Comparison of ENCODE assay signal across 16 cellular contexts in genomic region chr7:66735154-66735553, GRCh38. TPM values are rescaled to one million over a fixed set of nuclear protein-coding genes. Genes with fewer than 3 reads are reported as not detected.
A peak's percentile ranks its signal among the peaks of the same experiment; 100 is the strongest.
DNase-seq lines count a peak whose midpoint lies in the region; ATAC-seq and TF ChIP-seq lines count a peak whose summit lies in the region.
"Had no signal": no experiment of that assay in that cellular context is flagged by ENCODE, and none has a peak within 500 bp of the region (broad histone marks: within the 10 kb centered on the region; RNA-seq: fewer than 3 reads in every experiment).

No MANE protein-coding gene starts in this region.

- H4K8ac ChIP-seq in neuronal stem cell (ENCODE audit: low read depth, low read length): no peak overlapping the region

- H3K36me3 ChIP-seq in mucosa of descending colon (ENCODE audit: low read depth) (no peaks in the 10 kb centered on the region), brain microvascular endothelial cell (replicated peaks) (peaks cover 2% of the 10 kb centered on the region), neuronal stem cell (replicated peaks in 1 of 2; ENCODE audit: control insufficient read depth in 2 of 2, insufficient read depth in 2 of 2, low read length in 2 of 2) (peaks cover 6 to 15% of the 10 kb centered on the region in 2 donors)

- no peak overlapping the region for H2BK15ac ChIP-seq in neuronal stem cell (ENCODE audit: low read length)

- H2BK5ac ChIP-seq in neuronal stem cell (ENCODE audit: low read length): no peak overlapping the region

- intact Hi-C loops in activated CD8-positive, alpha-beta T cell treated with anti-CD3 and anti-CD28 coated beads for 36 hours (cut with micrococcal nuclease): no loop called here
- intact Hi-C loops in mucosa of descending colon (cut with DNase I, micrococcal nuclease): no loop called here

- H4K91ac ChIP-seq in neuronal stem cell (ENCODE audit: low read depth, low read length, poor library complexity): no peak overlapping the region

- peaks cover 4% of the 10 kb centered on the region for H3K79me1 ChIP-seq in neuronal stem cell (ENCODE audit: low read depth, low read length)

- H3K14ac ChIP-seq in neuronal stem cell (ENCODE audit: low read length): no peak overlapping the region

- no peak overlapping the region for H3K4ac ChIP-seq in neuronal stem cell (ENCODE audit: low read length)

- H3K4me3 Mint-ChIP-seq in activated CD8-positive, alpha-beta T cell treated with anti-CD3 and anti-CD28 coated beads for 36 hours: no peak overlapping the region
- H3K4me3 Mint-ChIP-seq in activated CD8-positive, alpha-beta T cell treated with anti-CD3 and anti-CD28 coated beads, Interleukin-2, amount 10 ng/mL, durations not matched to agents 7 days and 5 days: no peak overlapping the region
- peak overlapping the region; percentile 15 for H3K4me3 Mint-ChIP-seq in activated T-helper 17 cell treated with anti-CD3 and anti-CD28 coated beads, Interleukin-2, amount 50 U/mL, for 72 hours
- H3K4me3 Mint-ChIP-seq in stimulated activated effector memory CD8-positive, alpha-beta T cell treated with anti-CD3 and anti-CD28 coated beads, Interleukin-12 subunit alpha, Interleukin-12 subunit beta, amount 100 ng/mL, for 72 hours: no peak overlapping the region

- in situ Hi-C loops in brain microvascular endothelial cell (cut with HindIII; ENCODE audit: low pct_ligation_motif_present, low sequenced_read_pairs): no loop called here

- H3K27me3 ChIP-seq in brain microvascular endothelial cell (replicated peaks): no peaks in the 10 kb centered on the region
- H3K27me3 ChIP-seq in neuronal stem cell (ENCODE audit: control insufficient read depth in 3 of 3, insufficient read depth in 3 of 3, low read depth in 1 of 3, low read length in 3 of 3): no peaks in the 10 kb centered on the region

- no peak for TF ChIP-seq CTCF in activated CD8-positive, alpha-beta T cell treated with anti-CD3 and anti-CD28 coated beads for 36 hours (IDR thresholded peaks at IDR 0.05)
- TF ChIP-seq CTCF in mucosa of descending colon (IDR thresholded peaks at IDR 0.05) (no peak), brain microvascular endothelial cell (IDR thresholded peaks at IDR 0.05; ENCODE audit: low read depth, low read length, missing control alignments) (no peak)

- no peak for DNase-seq in activated CD8-positive, alpha-beta T cell treated with anti-CD3 and anti-CD28 coated beads for 36 hours
- DNase-seq in activated CD8-positive, alpha-beta T cell treated with anti-CD3 and anti-CD28 coated beads, Interleukin-2, amount 10 ng/mL, durations not matched to agents 7 days and 5 days: no peak
- DNase-seq in mucosa of descending colon (peak in 1 of 3 donors; percentile 30), brain microvascular endothelial cell (no peak), neuronal stem cell (ENCODE audit: low spot score) (no peak)
- peak in 1 of 2 donors; percentile 35 for DNase-seq in stimulated activated effector memory CD8-positive, alpha-beta T cell treated with anti-CD3 and anti-CD28 coated beads, Interleukin-12 subunit alpha, Interleukin-12 subunit beta, amount 100 ng/mL, for 72 hours (ENCODE audit: low spot score in 2 of 2)
- DNase-seq: GF-D8, GOT3, NCI-H1436 treated with DMSO at 0.1 percent for 48 hours, NCI-H2081, NCI-H510A, NCI-H774 had no signal

- H3K36me3 Mint-ChIP-seq in activated CD8-positive, alpha-beta T cell treated with anti-CD3 and anti-CD28 coated beads for 36 hours (ENCODE audit: low read depth): peaks cover 16% of the 10 kb centered on the region
- peaks cover 27% of the 10 kb centered on the region for H3K36me3 Mint-ChIP-seq in activated CD8-positive, alpha-beta T cell treated with anti-CD3 and anti-CD28 coated beads, Interleukin-2, amount 10 ng/mL, durations not matched to agents 7 days and 5 days (ENCODE audit: low read depth)
- peaks cover 14% of the 10 kb centered on the region for H3K36me3 Mint-ChIP-seq in activated T-helper 17 cell treated with anti-CD3 and anti-CD28 coated beads, Interleukin-2, amount 50 U/mL, for 72 hours (ENCODE audit: low read depth)
- H3K36me3 Mint-ChIP-seq in stimulated activated effector memory CD8-positive, alpha-beta T cell treated with anti-CD3 and anti-CD28 coated beads, Interleukin-12 subunit alpha, Interleukin-12 subunit beta, amount 100 ng/mL, for 72 hours: peaks cover 19% of the 10 kb centered on the region

- H3K9ac ChIP-seq in neuronal stem cell (ENCODE audit: low read depth, low read length, poor library complexity): no peak overlapping the region

- peak overlapping the region; percentile 16 for H3K27ac Mint-ChIP-seq in activated CD8-positive, alpha-beta T cell treated with anti-CD3 and anti-CD28 coated beads for 36 hours
- no peak overlapping the region for H3K27ac Mint-ChIP-seq in activated CD8-positive, alpha-beta T cell treated with anti-CD3 and anti-CD28 coated beads, Interleukin-2, amount 10 ng/mL, durations not matched to agents 7 days and 5 days
- peak overlapping the region; percentile 63 for H3K27ac Mint-ChIP-seq in activated T-helper 17 cell treated with anti-CD3 and anti-CD28 coated beads, Interleukin-2, amount 50 U/mL, for 72 hours
- peak overlapping the region; percentile 59 for H3K27ac Mint-ChIP-seq in stimulated activated effector memory CD8-positive, alpha-beta T cell treated with anti-CD3 and anti-CD28 coated beads, Interleukin-12 subunit alpha, Interleukin-12 subunit beta, amount 100 ng/mL, for 72 hours

- H3K4me3 ChIP-seq in mucosa of descending colon: no peak overlapping the region
- no peak overlapping the region for H3K4me3 ChIP-seq in brain microvascular endothelial cell (ENCODE audit: low read depth, low read length)
- no peak overlapping the region for H3K4me3 ChIP-seq in neuronal stem cell (ENCODE audit: low read length in 2 of 2)
- H3K4me3 ChIP-seq: K562 had no signal

- CTCF ChIA-PET in activated CD8-positive, alpha-beta T cell treated with anti-CD3 and anti-CD28 coated beads for 36 hours (lab: Charles Lee): no interaction called here
- CTCF ChIA-PET in activated CD8-positive, alpha-beta T cell treated with anti-CD3 and anti-CD28 coated beads, Interleukin-2, amount 10 ng/mL, durations not matched to agents 7 days and 5 days (lab: Charles Lee): no interaction called here

- H3K4me2 ChIP-seq in neuronal stem cell (ENCODE audit: insufficient read depth, low read length, poor library complexity, severe bottlenecking): no peak overlapping the region

- H2AK5ac ChIP-seq in neuronal stem cell (ENCODE audit: low read depth, low read length): no peak overlapping the region

- no peak overlapping the region for H3K18ac ChIP-seq in neuronal stem cell (ENCODE audit: low read length)

- peaks cover 13% of the 10 kb centered on the region for H3K4me1 ChIP-seq in mucosa of descending colon (ENCODE audit: low read depth)
- peaks cover 0 to 4% of the 10 kb centered on the region in 2 donors for H3K4me1 ChIP-seq in neuronal stem cell (ENCODE audit: control insufficient read depth in 2 of 2, insufficient read depth in 1 of 2, low read depth in 1 of 2, low read length in 2 of 2)

- H3K4me1 Mint-ChIP-seq in activated CD8-positive, alpha-beta T cell treated with anti-CD3 and anti-CD28 coated beads for 36 hours (ENCODE audit: low read depth): peaks cover 21% of the 10 kb centered on the region
- H3K4me1 Mint-ChIP-seq in activated CD8-positive, alpha-beta T cell treated with anti-CD3 and anti-CD28 coated beads, Interleukin-2, amount 10 ng/mL, durations not matched to agents 7 days and 5 days (ENCODE audit: low read depth): peaks cover 6% of the 10 kb centered on the region
- H3K4me1 Mint-ChIP-seq in activated T-helper 17 cell treated with anti-CD3 and anti-CD28 coated beads, Interleukin-2, amount 50 U/mL, for 72 hours: peaks cover 13% of the 10 kb centered on the region
- peaks cover 37% of the 10 kb centered on the region for H3K4me1 Mint-ChIP-seq in stimulated activated effector memory CD8-positive, alpha-beta T cell treated with anti-CD3 and anti-CD28 coated beads, Interleukin-12 subunit alpha, Interleukin-12 subunit beta, amount 100 ng/mL, for 72 hours

- H3K23ac ChIP-seq in neuronal stem cell (ENCODE audit: low read depth, low read length, poor library complexity): no peak overlapping the region

- H3K9me3 ChIP-seq in mucosa of descending colon (peaks cover 8% of the 10 kb centered on the region), neuronal stem cell (replicated peaks in 1 of 2; ENCODE audit: control insufficient read depth in 2 of 2, insufficient read depth in 1 of 2, low read depth in 1 of 2, low read length in 2 of 2) (peaks cover 0 to 21% of the 10 kb centered on the region in 2 donors)

- POLR2A ChIA-PET in activated CD8-positive, alpha-beta T cell treated with anti-CD3 and anti-CD28 coated beads for 36 hours (lab: Charles Lee): no interaction called here
- POLR2A ChIA-PET in activated CD8-positive, alpha-beta T cell treated with anti-CD3 and anti-CD28 coated beads, Interleukin-2, amount 10 ng/mL, durations not matched to agents 7 days and 5 days (lab: Charles Lee): no interaction called here

- H3K27me3 Mint-ChIP-seq in activated CD8-positive, alpha-beta T cell treated with anti-CD3 and anti-CD28 coated beads for 36 hours: no peaks in the 10 kb centered on the region
- H3K27me3 Mint-ChIP-seq in activated CD8-positive, alpha-beta T cell treated with anti-CD3 and anti-CD28 coated beads, Interleukin-2, amount 10 ng/mL, durations not matched to agents 7 days and 5 days (ENCODE audit: low read depth): no peaks in the 10 kb centered on the region
- no peaks in the 10 kb centered on the region for H3K27me3 Mint-ChIP-seq in activated T-helper 17 cell treated with anti-CD3 and anti-CD28 coated beads, Interleukin-2, amount 50 U/mL, for 72 hours

- no peak overlapping the region for H2BK12ac ChIP-seq in neuronal stem cell (ENCODE audit: low read length)

- WGBS in neuronal stem cell (ENCODE audit: extremely low coverage in 2 of 2, insufficient read length in 2 of 2, insufficient replicate concordance in 1 of 2), 2 donors: no CpG with 5 or more reads among the region's 3 CpGs

- H3K27ac ChIP-seq in brain microvascular endothelial cell (no peak overlapping the region), neuronal stem cell (replicated peaks; ENCODE audit: low read length) (no peak overlapping the region)
- H3K27ac ChIP-seq: 22Rv1 had no signal

- no peak overlapping the region for H2BK120ac ChIP-seq in neuronal stem cell (ENCODE audit: low read depth, low read length)

- H3K9me3 Mint-ChIP-seq in activated CD8-positive, alpha-beta T cell treated with anti-CD3 and anti-CD28 coated beads for 36 hours: peaks cover 11% of the 10 kb centered on the region
- H3K9me3 Mint-ChIP-seq in activated CD8-positive, alpha-beta T cell treated with anti-CD3 and anti-CD28 coated beads, Interleukin-2, amount 10 ng/mL, durations not matched to agents 7 days and 5 days (ENCODE audit: insufficient read depth): no peaks in the 10 kb centered on the region
- no peaks in the 10 kb centered on the region for H3K9me3 Mint-ChIP-seq in activated T-helper 17 cell treated with anti-CD3 and anti-CD28 coated beads, Interleukin-2, amount 50 U/mL, for 72 hours
- peaks cover 12% of the 10 kb centered on the region for H3K9me3 Mint-ChIP-seq in stimulated activated effector memory CD8-positive, alpha-beta T cell treated with anti-CD3 and anti-CD28 coated beads, Interleukin-12 subunit alpha, Interleukin-12 subunit beta, amount 100 ng/mL, for 72 hours

- ATAC-seq in activated CD8-positive, alpha-beta T cell treated with anti-CD3 and anti-CD28 coated beads for 36 hours: no peak
- ATAC-seq in activated CD8-positive, alpha-beta T cell treated with anti-CD3 and anti-CD28 coated beads, Interleukin-2, amount 10 ng/mL, durations not matched to agents 7 days and 5 days: no peak
- ATAC-seq in activated T-helper 17 cell treated with anti-CD3 and anti-CD28 coated beads, Interleukin-2, amount 50 U/mL, for 72 hours (replicated peaks): no peak
- ATAC-seq in mucosa of descending colon (peak; percentile 86), HG03280 (IDR thresholded peaks at IDR 0.05; ENCODE audit: unreplicated experiment) (no peak)
- no peak for ATAC-seq in stimulated activated effector memory CD8-positive, alpha-beta T cell treated with anti-CD3 and anti-CD28 coated beads, Interleukin-12 subunit alpha, Interleukin-12 subunit beta, amount 100 ng/mL, for 72 hours
- ATAC-seq: K562 had no signal

- H2AFZ ChIP-seq in neuronal stem cell (ENCODE audit: low read length): no peak overlapping the region

RNA-seq across cellular contexts. Expression of gene RABGEF1, which starts 5.4 kb away (rescaled TPM):
- 10 to 100 TPM; 17.5 to 19.2 TPM for total RNA-seq in activated CD8-positive, alpha-beta T cell treated with anti-CD3 and anti-CD28 coated beads for 36 hours
- total RNA-seq in activated CD8-positive, alpha-beta T cell treated with anti-CD3 and anti-CD28 coated beads, Interleukin-2, amount 10 ng/mL, durations not matched to agents 7 days and 5 days: 10 to 100 TPM; 23.2 to 23.8 TPM
- total RNA-seq in activated T-helper 17 cell treated with anti-CD3 and anti-CD28 coated beads, Interleukin-2, amount 50 U/mL, for 72 hours: 10 to 100 TPM; 24.5 to 37.4 TPM
- total RNA-seq in mucosa of descending colon: 10 to 100 TPM; 25.0 to 31.7 (median 26.9) TPM
- 10.4 TPM for polyA plus RNA-seq in neuronal stem cell (2013, experiment 1 of 2)
- polyA plus RNA-seq in neuronal stem cell (2013, experiment 2 of 2): 9.9 TPM
